1 cellular context compared by ENCODE assay signal in genomic region chr17:45394913-45395568, GRCh38.
A peak's percentile ranks its signal among the peaks of the same experiment; 100 is the strongest.
TF ChIP-seq lines count a peak whose summit lies in the region.

No MANE protein-coding gene starts in this region.

TF ChIP-seq in K562, 482 proteins besides CTCF, POLR2A, EP300 and RAD21 (continued from another document and continues in another):
- TF ChIP-seq SFPQ (IDR thresholded peaks at IDR 0.05; ENCODE audit: low read depth, low read length): no peak
- no peak for TF ChIP-seq ZFX (CRISPR knock-in tag; IDR thresholded peaks at IDR 0.05)
- TF ChIP-seq MIER1 (IDR thresholded peaks at IDR 0.05; ENCODE audit: low read depth): no peak
- TF ChIP-seq POLR2AphosphoS2 (IDR thresholded peaks at IDR 0.05; ENCODE audit: low read length): no peak
- TF ChIP-seq NR3C1 (CRISPR knock-in tag; IDR thresholded peaks at IDR 0.05): no peak
- no peak for TF ChIP-seq MEIS2 (IDR thresholded peaks at IDR 0.05; ENCODE audit: partially characterized antibody)
- peak; percentile 56; the same call in 1 of the 2 replicates for TF ChIP-seq TOE1 (IDR thresholded peaks at IDR 0.05; ENCODE audit: borderline replicate concordance)
- no peak for TF ChIP-seq TOE1 (CRISPR knock-in tag; IDR thresholded peaks at IDR 0.05; ENCODE audit: borderline replicate concordance, low read depth)
- TF ChIP-seq NFATC3 (IDR thresholded peaks at IDR 0.05): no peak
- TF ChIP-seq ZNF445 (CRISPR knock-in tag; IDR thresholded peaks at IDR 0.05; ENCODE audit: low read depth): no peak
- no peak for TF ChIP-seq ELF2 (CRISPR knock-in tag; IDR thresholded peaks at IDR 0.05)
- no peak for TF ChIP-seq ZBTB5 (IDR thresholded peaks at IDR 0.05)
- TF ChIP-seq POLR3G (IDR thresholded peaks at IDR 0.05; ENCODE audit: extremely low read depth, insufficient read length, insufficient replicate concordance): no peak
- TF ChIP-seq E2F6 (IDR thresholded peaks at IDR 0.05; ENCODE audit: borderline replicate concordance in 1 of 2, extremely low read depth in 1 of 2, insufficient read depth in 1 of 2, insufficient read length in 1 of 2, low read depth in 1 of 2, low read length in 1 of 2, poor library complexity in 1 of 2, severe bottlenecking in 1 of 2): peak in 1 of 2 experiments; percentile 17
- no peak for TF ChIP-seq NR1H2 (CRISPR knock-in tag; IDR thresholded peaks at IDR 0.05)
- peak; percentile 85 for TF ChIP-seq ZNF384 (IDR thresholded peaks at IDR 0.05; ENCODE audit: low read depth, low read length)
- no peak for TF ChIP-seq MEF2D (tag; conservative IDR thresholded peaks at IDR 0.05; ENCODE audit: low read depth)
- TF ChIP-seq FOXP1 (CRISPR knock-in tag; IDR thresholded peaks at IDR 0.05): peak; percentile 22; the same call in 1 of the 2 replicates
- TF ChIP-seq ILF3 (IDR thresholded peaks at IDR 0.05; ENCODE audit: borderline replicate concordance): no peak
- no peak for TF ChIP-seq CUX1 (CRISPR knock-in tag; IDR thresholded peaks at IDR 0.05)
- TF ChIP-seq ZFP36 (IDR thresholded peaks at IDR 0.05; ENCODE audit: low read depth, low read length, partially characterized antibody): no peak
- TF ChIP-seq ZNF695 (CRISPR knock-in tag; IDR thresholded peaks at IDR 0.05): no peak
- no peak for TF ChIP-seq TSC22D4 (tag; IDR thresholded peaks at IDR 0.05)
- no peak for TF ChIP-seq GTF2B (IDR thresholded peaks at IDR 0.05; ENCODE audit: extremely low read depth, insufficient read length)
- no peak for TF ChIP-seq ID3 (CRISPR knock-in tag; IDR thresholded peaks at IDR 0.05)
- TF ChIP-seq ID3 (tag; IDR thresholded peaks at IDR 0.05): no peak
- no peak for TF ChIP-seq IRF1 (CRISPR knock-in tag; IDR thresholded peaks at IDR 0.05; ENCODE audit: borderline replicate concordance)
- no peak for TF ChIP-seq ZNF143 (CRISPR knock-in tag; IDR thresholded peaks at IDR 0.05)
- no peak for TF ChIP-seq ZNF584 (CRISPR knock-in tag; IDR thresholded peaks at IDR 0.05; ENCODE audit: low read depth)
- no peak for TF ChIP-seq ZNF280A (IDR thresholded peaks at IDR 0.05; ENCODE audit: low read depth, partially characterized antibody)
- TF ChIP-seq SMAD2 (IDR thresholded peaks at IDR 0.05; ENCODE audit: low read depth, low read length): no peak
- TF ChIP-seq DNMT1 (IDR thresholded peaks at IDR 0.05): no peak
- no peak for TF ChIP-seq SETDB1 (IDR thresholded peaks at IDR 0.05; ENCODE audit: low read length)
- peak; percentile 73; the same call in 1 of the 2 replicates for TF ChIP-seq MTA1 (IDR thresholded peaks at IDR 0.05; ENCODE audit: borderline replicate concordance)
- peak; percentile 73 for TF ChIP-seq ARID2 (IDR thresholded peaks at IDR 0.05)
- no peak for TF ChIP-seq NR0B1 (IDR thresholded peaks at IDR 0.05; ENCODE audit: partially characterized antibody)
- TF ChIP-seq L3MBTL2 (IDR thresholded peaks at IDR 0.05): peak; percentile 52; the same call in 1 of the 2 replicates
- TF ChIP-seq NR4A1 (CRISPR knock-in tag; IDR thresholded peaks at IDR 0.05): no peak
- TF ChIP-seq NR4A1 (tag; IDR thresholded peaks at IDR 0.05): no peak
- TF ChIP-seq RBM34 (IDR thresholded peaks at IDR 0.05; ENCODE audit: borderline replicate concordance, insufficient read depth, low read length): no peak
- peak; percentile 85 for TF ChIP-seq ZNF740 (CRISPR knock-in tag; IDR thresholded peaks at IDR 0.05)
- no peak for TF ChIP-seq ZNF740 (tag; IDR thresholded peaks at IDR 0.05)
- no peak for TF ChIP-seq ADNP (tag; IDR thresholded peaks at IDR 0.05)
- TF ChIP-seq PPARD (CRISPR knock-in tag; IDR thresholded peaks at IDR 0.05): no peak
- peak in 1 of 2 experiments; percentile 68; a peak in 3 of 4 replicates for TF ChIP-seq MNT (conservative IDR thresholded peaks at IDR 0.05)
- no peak for TF ChIP-seq RBM25 (IDR thresholded peaks at IDR 0.05; ENCODE audit: low read depth, low read length, severe bottlenecking)
- TF ChIP-seq CSDE1 (IDR thresholded peaks at IDR 0.05): no peak
- no peak for TF ChIP-seq ZNF124 (CRISPR knock-in tag; IDR thresholded peaks at IDR 0.05)
